Comparison of ENCODE assay signal across 32 cellular contexts in the genomic region with DNA sequence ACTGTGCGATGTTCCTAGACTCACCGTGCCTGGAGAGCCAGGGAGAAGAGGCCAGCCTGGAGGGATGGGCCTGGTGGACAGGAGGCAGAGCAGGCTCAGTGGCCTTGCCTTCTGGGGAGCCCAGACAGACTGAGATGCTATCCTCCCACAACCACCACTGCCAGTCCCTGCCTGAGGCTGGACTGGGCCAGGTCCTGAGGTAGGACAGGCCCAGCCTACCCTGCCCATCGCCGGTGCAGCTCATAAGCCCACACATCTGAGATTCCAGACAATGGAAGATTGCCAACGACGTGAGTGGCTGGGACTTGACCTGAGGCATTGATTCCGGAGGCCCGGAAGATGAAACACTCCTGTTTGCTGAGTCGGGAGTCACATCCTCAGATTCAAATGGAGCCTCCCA. TPM values are rescaled to one million over a fixed set of nuclear protein-coding genes. Genes with fewer than 3 reads are reported as not detected.
"Had no signal": no experiment of that assay in that cellular context is flagged by ENCODE, and none has a peak within 500 bp of the region (broad histone marks: within the 10 kb centered on the region; RNA-seq: fewer than 3 reads in every experiment).

No MANE protein-coding gene starts in this region.

- DNase-seq: activated CD4-positive, alpha-beta T cell treated with anti-CD3 and anti-CD28 coated beads, Interleukin-2, amount 10 ng/mL, durations not matched to agents 24 days and 14 days; activated CD4-positive, alpha-beta T cell treated with anti-CD3 and anti-CD28 coated beads, Interleukin-2, amount 50 U/mL, for 4 hours; activated CD8-positive, alpha-beta T cell treated with anti-CD3 and anti-CD28 coated beads, Interleukin-2, amount 10 ng/mL, durations not matched to agents 7 days and 5 days; activated gamma-delta T cell treated with Interleukin-2 at 50 U/mL for 16 hours; activated naive CD4-positive, alpha-beta T cell treated with anti-CD3 and anti-CD28 coated beads for 36 hours; activated T-cell treated with anti-CD3 and anti-CD28 coated beads for 4 hours; activated T-cell treated with anti-CD3 and anti-CD28 coated beads, Interleukin-2, amount 50 U/mL, for 4 hours; adrenal gland; body of pancreas; caudate nucleus; Kasumi-1; KG1; MG63; NCI-H1048; NCI-H1105 treated with DMSO at 0.1 percent for 48 hours; NCI-H1436; NCI-H1694; NCI-H2029; NCI-H345; NCI-H524 treated with DMSO at 0.1 percent for 48 hours; SHP77; SJCRH30 had no signal

- H3K27me3 ChIP-seq: adrenal gland, body of pancreas, MG63, SJCRH30 had no signal

- H3K27ac Mint-ChIP-seq: activated CD4-positive, alpha-beta T cell treated with anti-CD3 and anti-CD28 coated beads, Interleukin-2, amount 10 ng/mL, durations not matched to agents 24 days and 14 days; activated CD8-positive, alpha-beta T cell treated with anti-CD3 and anti-CD28 coated beads, Interleukin-2, amount 10 ng/mL, durations not matched to agents 7 days and 5 days; activated naive CD4-positive, alpha-beta T cell treated with anti-CD3 and anti-CD28 coated beads for 36 hours; activated naive CD4-positive, alpha-beta T cell treated with anti-CD3 and anti-CD28 coated beads, Interleukin-2, amount 50 U/mL, for 72 hours; activated T-helper 1 cell treated with anti-CD3 and anti-CD28 coated beads, Interleukin-12 subunit alpha, Interleukin-12 subunit beta, Interleukin-2, Interleukin-4 antibody, amounts not matched to agents 30 ng/mL and 10 ng/mL and 1 ng/mL, durations not matched to agents 14 hours and 24 hours and 36 hours; T-helper 1 cell treated with Interleukin-12 subunit alpha and Interleukin-12 subunit beta and Interleukin-4 antibody, amounts not matched to agents 30 μg/mL and 1 μg/mL, for 36 hours; T-helper 2 cell treated with Interferon-gamma antibody and Interleukin-4, amounts not matched to agents 5 μg/mL and 100 μg/mL, for 36 hours had no signal

- H3K36me3 Mint-ChIP-seq: activated naive CD4-positive, alpha-beta T cell treated with anti-CD3 and anti-CD28 coated beads, Interleukin-2, amount 50 U/mL, for 72 hours had no signal

- ATAC-seq: activated CD8-positive, alpha-beta T cell treated with anti-CD3 and anti-CD28 coated beads, Interleukin-2, amount 10 ng/mL, durations not matched to agents 7 days and 5 days; activated naive CD4-positive, alpha-beta T cell treated with anti-CD3 and anti-CD28 coated beads, Interleukin-2, amount 50 U/mL, for 72 hours; activated T-cell treated with anti-CD3 and anti-CD28 coated beads, Interleukin-2, amount 50 U/mL, for 4 hours; body of pancreas; Panc1 had no signal

- H3K27ac ChIP-seq: adrenal gland, body of pancreas, SJCRH30, SK-N-MC had no signal

- H3K36me3 ChIP-seq: adrenal gland, MG63, SJCRH30 had no signal

- H3K9me3 ChIP-seq: adrenal gland, body of pancreas, MG63, SJCRH30 had no signal

- H3K4me3 ChIP-seq: adrenal gland, body of pancreas, MG63, SJCRH30, SK-N-MC had no signal

- H3K4me1 Mint-ChIP-seq: activated CD4-positive, alpha-beta T cell treated with anti-CD3 and anti-CD28 coated beads, Interleukin-2, amount 10 ng/mL, durations not matched to agents 24 days and 14 days had no signal

- H3K4me1 ChIP-seq: adrenal gland, body of pancreas, SJCRH30 had no signal

- H3K4me3 Mint-ChIP-seq: activated CD4-positive, alpha-beta T cell treated with anti-CD3 and anti-CD28 coated beads, Interleukin-2, amount 10 ng/mL, durations not matched to agents 24 days and 14 days; activated CD8-positive, alpha-beta T cell treated with anti-CD3 and anti-CD28 coated beads, Interleukin-2, amount 10 ng/mL, durations not matched to agents 7 days and 5 days; activated naive CD4-positive, alpha-beta T cell treated with anti-CD3 and anti-CD28 coated beads for 36 hours; activated T-cell treated with anti-CD3 and anti-CD28 coated beads, Interleukin-2, amount 50 U/mL, for 4 hours; activated T-helper 1 cell treated with anti-CD3 and anti-CD28 coated beads, Interleukin-12 subunit alpha, Interleukin-12 subunit beta, Interleukin-2, Interleukin-4 antibody, amounts not matched to agents 30 ng/mL and 10 ng/mL and 1 ng/mL, durations not matched to agents 14 hours and 24 hours and 36 hours; T-helper 1 cell treated with Interleukin-12 subunit alpha and Interleukin-12 subunit beta and Interleukin-4 antibody, amounts not matched to agents 30 μg/mL and 1 μg/mL, for 36 hours; T-helper 2 cell treated with Interferon-gamma antibody and Interleukin-4, amounts not matched to agents 5 μg/mL and 100 μg/mL, for 36 hours had no signal

- H3K9me3 Mint-ChIP-seq: activated CD4-positive, alpha-beta T cell treated with anti-CD3 and anti-CD28 coated beads, Interleukin-2, amount 10 ng/mL, durations not matched to agents 24 days and 14 days; activated naive CD4-positive, alpha-beta T cell treated with anti-CD3 and anti-CD28 coated beads for 36 hours; activated naive CD4-positive, alpha-beta T cell treated with anti-CD3 and anti-CD28 coated beads, Interleukin-2, amount 50 U/mL, for 72 hours; activated T-cell treated with anti-CD3 and anti-CD28 coated beads, Interleukin-2, amount 50 U/mL, for 4 hours; activated T-helper 1 cell treated with anti-CD3 and anti-CD28 coated beads, Interleukin-12 subunit alpha, Interleukin-12 subunit beta, Interleukin-2, Interleukin-4 antibody, amounts not matched to agents 30 ng/mL and 10 ng/mL and 1 ng/mL, durations not matched to agents 14 hours and 24 hours and 36 hours; T-helper 1 cell treated with Interleukin-12 subunit alpha and Interleukin-12 subunit beta and Interleukin-4 antibody, amounts not matched to agents 30 μg/mL and 1 μg/mL, for 36 hours; T-helper 2 cell treated with Interferon-gamma antibody and Interleukin-4, amounts not matched to agents 5 μg/mL and 100 μg/mL, for 36 hours had no signal

RNA-seq across cellular contexts. Expression of a gene that starts 5.8 kb away (rescaled TPM):
- total RNA-seq: activated CD4-positive, alpha-beta T cell treated with anti-CD3 and anti-CD28 coated beads, Interleukin-2, amount 10 ng/mL, durations not matched to agents 24 days and 14 days; activated CD8-positive, alpha-beta T cell treated with anti-CD3 and anti-CD28 coated beads, Interleukin-2, amount 10 ng/mL, durations not matched to agents 7 days and 5 days; activated naive CD4-positive, alpha-beta T cell treated with anti-CD3 and anti-CD28 coated beads for 36 hours; activated naive CD4-positive, alpha-beta T cell treated with anti-CD3 and anti-CD28 coated beads, Interleukin-2, amount 50 U/mL, for 72 hours; activated T-cell treated with anti-CD3 and anti-CD28 coated beads, Interleukin-2, amount 50 U/mL, for 4 hours; activated T-helper 1 cell treated with anti-CD3 and anti-CD28 coated beads, Interleukin-12 subunit alpha, Interleukin-12 subunit beta, Interleukin-2, Interleukin-4 antibody, amounts not matched to agents 30 ng/mL and 10 ng/mL and 1 ng/mL, durations not matched to agents 14 hours and 24 hours and 36 hours; adrenal gland; astrocyte; body of pancreas; bronchial epithelial cell; NCI-H460; RPMI7951; SJCRH30 had no signal
- polyA plus RNA-seq: adrenal gland had no signal

RNA-seq across cellular contexts. Expression of a gene that starts 21.9 kb away (rescaled TPM):
- total RNA-seq: activated CD4-positive, alpha-beta T cell treated with anti-CD3 and anti-CD28 coated beads, Interleukin-2, amount 10 ng/mL, durations not matched to agents 24 days and 14 days; activated CD8-positive, alpha-beta T cell treated with anti-CD3 and anti-CD28 coated beads, Interleukin-2, amount 10 ng/mL, durations not matched to agents 7 days and 5 days; activated naive CD4-positive, alpha-beta T cell treated with anti-CD3 and anti-CD28 coated beads for 36 hours; activated naive CD4-positive, alpha-beta T cell treated with anti-CD3 and anti-CD28 coated beads, Interleukin-2, amount 50 U/mL, for 72 hours; activated T-cell treated with anti-CD3 and anti-CD28 coated beads, Interleukin-2, amount 50 U/mL, for 4 hours; activated T-helper 1 cell treated with anti-CD3 and anti-CD28 coated beads, Interleukin-12 subunit alpha, Interleukin-12 subunit beta, Interleukin-2, Interleukin-4 antibody, amounts not matched to agents 30 ng/mL and 10 ng/mL and 1 ng/mL, durations not matched to agents 14 hours and 24 hours and 36 hours; adrenal gland; astrocyte; body of pancreas; bronchial epithelial cell; NCI-H460; RPMI7951; SJCRH30 had no signal
- polyA plus RNA-seq: adrenal gland had no signal
